In the genomic region with DNA sequence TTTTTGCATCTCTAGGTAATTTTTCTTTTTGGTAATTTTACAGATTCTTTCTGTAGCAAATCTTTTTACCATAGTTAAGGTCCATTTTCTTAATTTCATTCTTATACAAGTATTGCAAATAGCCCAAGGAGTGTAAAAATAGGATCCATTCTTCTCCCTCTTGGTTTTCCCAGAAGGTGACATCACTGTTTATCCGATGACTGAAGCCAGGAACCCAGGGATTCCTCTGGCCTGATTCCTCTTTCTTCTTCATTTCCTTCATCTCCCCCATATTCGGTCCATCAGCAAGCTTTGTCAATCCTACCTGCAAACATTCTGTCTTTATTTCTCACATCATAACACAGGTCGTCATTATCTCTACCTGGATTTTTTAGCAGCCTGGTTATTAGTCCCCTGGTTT, we compare ENCODE assay signal across 9 cellular contexts. TPM values are rescaled to one million over a fixed set of nuclear protein-coding genes. Genes with fewer than 3 reads are reported as not detected.
DNase-seq lines count a peak whose midpoint lies in the region; ATAC-seq and TF ChIP-seq lines count a peak whose summit lies in the region.
"Had no signal": no experiment of that assay in that cellular context is flagged by ENCODE, and none has a peak within 500 bp of the region (broad histone marks: within the 10 kb centered on the region; RNA-seq: fewer than 3 reads in every experiment).

No MANE protein-coding gene starts in this region.

- H3K27ac ChIP-seq in right atrium auricular region (peak overlapping the region; percentile 27 to 46), ascending aorta (peak overlapping the region; percentile 38 to 73), muscle layer of colon (ENCODE audit: low read depth, low read length) (peak overlapping the region; percentile 54), uterus (peak overlapping the region; percentile 25 to 99), esophagus squamous epithelium (peak overlapping the region in 2 of 4 donors; percentile 3 to 39)
- H3K27ac ChIP-seq: WERI-Rb-1 had no signal

- no peaks in the 10 kb centered on the region for H3K27me3 ChIP-seq in right atrium auricular region
- no peaks in the 10 kb centered on the region for H3K27me3 ChIP-seq in ascending aorta
- H3K27me3 ChIP-seq in muscle layer of colon (ENCODE audit: control insufficient read depth in 1 of 2, insufficient read depth in 2 of 2, low read length in 2 of 2) = no peaks in the 10 kb centered on the region
- no peaks in the 10 kb centered on the region for H3K27me3 ChIP-seq in uterus
- no peaks in the 10 kb centered on the region for H3K27me3 ChIP-seq in esophagus squamous epithelium

- DNase-seq in right atrium auricular region (ENCODE audit: low spot score) (no peak), left ventricle myocardium superior (no peak), ascending aorta (ENCODE audit: low spot score in 2 of 2) (no peak), uterus (no peak), esophagus squamous epithelium (lab: John Stamatoyannopoulos, UW) (no peak), HT-29 (ENCODE audit: low spot score) (no peak)
- DNase-seq: WERI-Rb-1 had no signal

- H3K4me1 ChIP-seq in right atrium auricular region = peaks cover 0 to 40% of the 10 kb centered on the region in 2 donors
- H3K4me1 ChIP-seq in ascending aorta = peaks cover 0 to 24% of the 10 kb centered on the region in 2 donors
- H3K4me1 ChIP-seq in muscle layer of colon (ENCODE audit: insufficient read depth, low read length) = peaks cover 45% of the 10 kb centered on the region
- peaks cover 0 to 6% of the 10 kb centered on the region in 2 donors for H3K4me1 ChIP-seq in uterus
- peaks cover 0 to 56% (median 36%) of the 10 kb centered on the region in 3 donors for H3K4me1 ChIP-seq in esophagus squamous epithelium

- peaks cover 17% of the 10 kb centered on the region for H3K36me3 ChIP-seq in right atrium auricular region
- peaks cover 18 to 32% of the 10 kb centered on the region in 2 donors for H3K36me3 ChIP-seq in ascending aorta
- H3K36me3 ChIP-seq in muscle layer of colon (ENCODE audit: insufficient read depth, low read length) = peaks cover 12% of the 10 kb centered on the region
- H3K36me3 ChIP-seq in uterus = no peaks in the 10 kb centered on the region
- H3K36me3 ChIP-seq in esophagus squamous epithelium = peaks cover 0 to 56% (median 11%) of the 10 kb centered on the region in 3 donors

- intact Hi-C loops in left ventricle myocardium superior (cut with micrococcal nuclease) (no loop called here), ascending aorta (cut with DNase I) (loop anchor here (5.0 to 10.0 kb wide), 2 partner anchors 120 to 188 kb away; no protein-coding TSS in a partner anchor), uterus (cut with DNase I; ENCODE audit: low total_unique reads) (no loop called here), esophagus squamous epithelium (cut with DNase I) (no loop called here)

- H3K4me3 ChIP-seq in right atrium auricular region = no peak overlapping the region
- H3K4me3 ChIP-seq in ascending aorta = peak overlapping the region; percentile 80 to 100
- H3K4me3 ChIP-seq in muscle layer of colon (ENCODE audit: low read depth in 1 of 2, low read length in 2 of 2) = no peak overlapping the region
- peak overlapping the region in 1 of 2 donors; percentile 14 for H3K4me3 ChIP-seq in uterus
- peak overlapping the region in 2 of 4 donors; percentile 1 to 98 for H3K4me3 ChIP-seq in esophagus squamous epithelium

- H3K9me3 ChIP-seq in right atrium auricular region (no peaks in the 10 kb centered on the region), ascending aorta (no peaks in the 10 kb centered on the region), muscle layer of colon (ENCODE audit: low read length) (no peaks in the 10 kb centered on the region), uterus (no peaks in the 10 kb centered on the region), esophagus squamous epithelium (no peaks in the 10 kb centered on the region)

- 40 to 51% methylated on average over 3 of the region's 3 CpGs for WGBS in esophagus squamous epithelium, 2 donors

- peak overlapping the region; percentile 9 for H3K9ac ChIP-seq in muscle layer of colon (ENCODE audit: low read length)

- no peak for TF ChIP-seq CTCF in right atrium auricular region (IDR thresholded peaks at IDR 0.05)
- TF ChIP-seq CTCF in ascending aorta (IDR thresholded peaks at IDR 0.05) = no peak
- no peak for TF ChIP-seq CTCF in uterus (IDR thresholded peaks at IDR 0.05)
- TF ChIP-seq CTCF in esophagus squamous epithelium (IDR thresholded peaks at IDR 0.05) = no peak

- ATAC-seq in left ventricle myocardium superior (no peak), HG02763 (IDR thresholded peaks at IDR 0.05; ENCODE audit: unreplicated experiment) (no peak)

- no peak for TF ChIP-seq POLR2A in uterus (IDR thresholded peaks at IDR 0.05)
- no peak for TF ChIP-seq POLR2A in esophagus squamous epithelium (IDR thresholded peaks at IDR 0.05)

RNA-seq across cellular contexts. Expression of a gene that starts 5.3 kb away (rescaled TPM):
- total RNA-seq in right atrium auricular region (10 to 100 TPM; 18.7 to 25.8 TPM), left ventricle myocardium superior (26.4 TPM), ascending aorta (96.1 TPM), uterus (10 to 100 TPM; 48.7 to 89.1 (median 77.7) TPM), esophagus squamous epithelium (10 to 100 TPM; 25.0 to 56.0 (median 53.0) TPM)
- total RNA-seq in HT-29 (2014; rRNA removed; shearing (Covaris generic)) = 16.4 and 23.6 TPM in 2 replicates

Comparison
In these comparisons a context has a peak if more than half of its experiments do, and no peak if none do; other contexts are left out.
1. H3K4me3 ChIP-seq: peak in ascending aorta (2 of 2); none in right atrium auricular region (0 of 2) and muscle layer of colon (0 of 2).